Comparison of ENCODE assay signal across 8 cellular contexts in the genomic region with DNA sequence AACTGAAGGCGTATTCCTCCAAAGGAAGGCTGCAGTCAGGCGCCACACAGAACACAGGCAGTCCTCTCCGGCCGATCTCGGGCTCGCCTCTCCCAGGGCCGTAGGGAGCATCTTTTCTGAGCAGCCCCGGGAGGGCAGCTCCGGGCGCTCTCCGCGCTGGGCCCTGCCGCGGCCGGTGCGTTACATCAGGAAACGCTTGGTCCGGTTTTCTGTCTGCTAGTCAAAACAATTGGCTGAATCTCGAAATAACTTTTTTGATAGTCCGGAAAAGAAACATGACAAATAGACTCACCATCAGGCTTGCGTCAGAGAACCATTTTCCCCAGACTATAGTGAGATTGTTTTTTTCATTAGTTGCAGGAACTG.
DNase-seq lines count a peak whose midpoint lies in the region; ATAC-seq and TF ChIP-seq lines count a peak whose summit lies in the region.

No MANE protein-coding gene starts in this region.

- no peaks in the 10 kb centered on the region for H3K9me3 Mint-ChIP-seq in natural killer cell treated with Interleukin-12 subunit alpha and Interleukin-12 subunit beta and Interleukin-15 and Interleukin-18, amount 100 ng/mL, for 72 hours

- TF ChIP-seq CTCF in epithelial cell of proximal tubule (conservative IDR thresholded peaks at IDR 0.05; ENCODE audit: low read depth, low read length): no peak

- peaks cover 37% of the 10 kb centered on the region for H3K4me1 Mint-ChIP-seq in T-helper 17 cell
- H3K4me1 Mint-ChIP-seq in natural killer cell treated with Interleukin-12 subunit alpha and Interleukin-12 subunit beta and Interleukin-15 and Interleukin-18, amount 100 ng/mL, for 72 hours (ENCODE audit: low read depth in 2 of 2): peaks cover 43 to 52% of the 10 kb centered on the region in 2 donors

- H3K9me3 ChIP-seq in T-helper 17 cell (ENCODE audit: control insufficient read depth, low read length, poor library complexity, severe bottlenecking): no peaks in the 10 kb centered on the region

- H3K36me3 Mint-ChIP-seq in T-helper 17 cell (ENCODE audit: low read depth): peaks cover 3% of the 10 kb centered on the region
- no peaks in the 10 kb centered on the region for H3K36me3 Mint-ChIP-seq in natural killer cell treated with Interleukin-12 subunit alpha and Interleukin-12 subunit beta and Interleukin-15 and Interleukin-18, amount 100 ng/mL, for 72 hours

- H3K27me3 Mint-ChIP-seq in T-helper 17 cell: peaks cover 45% of the 10 kb centered on the region
- peaks cover 23 to 28% of the 10 kb centered on the region in 2 donors for H3K27me3 Mint-ChIP-seq in natural killer cell treated with Interleukin-12 subunit alpha and Interleukin-12 subunit beta and Interleukin-15 and Interleukin-18, amount 100 ng/mL, for 72 hours

- peak; percentile 15 for ATAC-seq in GM18870 (IDR thresholded peaks at IDR 0.05; ENCODE audit: unreplicated experiment)
- ATAC-seq in T-helper 17 cell: peak; percentile 20
- peak; percentile 31 to 52 for ATAC-seq in natural killer cell treated with Interleukin-12 subunit alpha and Interleukin-12 subunit beta and Interleukin-15 and Interleukin-18, amount 100 ng/mL, for 72 hours
- no peak for ATAC-seq in HG03139 (IDR thresholded peaks at IDR 0.05; ENCODE audit: unreplicated experiment)

- H3K4me3 ChIP-seq in epithelial cell of proximal tubule (ENCODE audit: low read depth, low read length): peak overlapping the region; percentile 52

- peak overlapping the region; percentile 96 for H3K27ac Mint-ChIP-seq in T-helper 17 cell
- H3K27ac Mint-ChIP-seq in natural killer cell treated with Interleukin-12 subunit alpha and Interleukin-12 subunit beta and Interleukin-15 and Interleukin-18, amount 100 ng/mL, for 72 hours: peak overlapping the region; percentile 85 to 88

- DNase-seq in A172 (ENCODE audit: low spot score) (peak; percentile 11), T-helper 17 cell (peak in 2 of 3 donors; percentile 7 to 17), epithelial cell of proximal tubule (ENCODE audit: low read depth) (no peak), retina (no peak), NCI-H2107 (lab: John Stamatoyannopoulos, UW) (no peak)
- no peak for DNase-seq in natural killer cell treated with Interleukin-12 subunit alpha and Interleukin-12 subunit beta and Interleukin-15 and Interleukin-18, amount 100 ng/mL, for 72 hours (ENCODE audit: low spot score)

- H3K4me3 Mint-ChIP-seq in T-helper 17 cell: peak overlapping the region; percentile 87
- peak overlapping the region; percentile 87 for H3K4me3 Mint-ChIP-seq in natural killer cell treated with Interleukin-12 subunit alpha and Interleukin-12 subunit beta and Interleukin-15 and Interleukin-18, amount 100 ng/mL, for 72 hours

Comparison
In these comparisons a context has a peak if more than half of its experiments do, and no peak if none do; other contexts are left out.
1. DNase-seq: peak in A172 (single experiment) and T-helper 17 cell (2 of 3); none in epithelial cell of proximal tubule (single experiment), natural killer cell treated with Interleukin-12 subunit alpha and Interleukin-12 subunit beta and Interleukin-15 and Interleukin-18, amount 100 ng/mL, for 72 hours (single experiment), retina (single experiment) and NCI-H2107 (single experiment).